8 cellular contexts compared by ENCODE assay signal in the genomic region with DNA sequence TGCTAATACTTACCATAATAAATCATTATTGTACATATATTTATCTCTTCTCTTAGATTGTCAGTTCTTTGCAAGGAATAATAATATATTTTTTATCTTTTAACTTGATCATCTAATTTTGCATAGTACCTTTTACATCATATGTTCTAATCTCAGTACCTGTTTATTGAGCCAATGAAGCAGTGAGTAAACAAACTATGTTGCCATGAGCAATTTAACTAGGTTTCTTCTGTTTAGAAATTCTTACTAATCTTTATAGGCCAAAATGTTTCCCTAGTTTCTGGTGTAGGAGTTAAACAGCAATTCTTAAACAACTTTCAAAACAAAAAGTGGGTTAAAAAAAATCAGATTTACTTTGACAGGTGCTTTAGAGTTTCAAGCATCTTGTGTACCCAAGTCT.
"Had no signal": no experiment of that assay in that cellular context is flagged by ENCODE, and none has a peak within 500 bp of the region (broad histone marks: within the 10 kb centered on the region; RNA-seq: fewer than 3 reads in every experiment).

No MANE protein-coding gene starts in this region.

- ATAC-seq: HepG2 had no signal

- H3K9ac ChIP-seq: GM23248, KMS-11 had no signal

- DNase-seq: GM23248, GOT3, H9, HCEC 1CT, HFFc6, KBM-7 had no signal

- H3K4me2 ChIP-seq: KMS-11 had no signal

- H2AFZ ChIP-seq: GM23248 had no signal

- FAIRE-seq: HepG2 had no signal

- H3K27ac ChIP-seq: GM23248, KMS-11 had no signal

- H3K4me3 ChIP-seq: GM23248 had no signal
